In genomic region chr7:24914465-24914859, GRCh38 we compare ENCODE assay signal across 20 cellular contexts.
DNase-seq lines count a peak whose midpoint lies in the region; ATAC-seq and TF ChIP-seq lines count a peak whose summit lies in the region.
"Had no signal": no experiment of that assay in that cellular context is flagged by ENCODE, and none has a peak within 500 bp of the region (broad histone marks: within the 10 kb centered on the region; RNA-seq: fewer than 3 reads in every experiment).

No MANE protein-coding gene starts in this region.

- H3K9me3 Mint-ChIP-seq in natural killer cell treated with Interleukin-12 subunit alpha and Interleukin-12 subunit beta and Interleukin-15 and Interleukin-18, amount 100 ng/mL, for 72 hours = no peaks in the 10 kb centered on the region
- no peaks in the 10 kb centered on the region for H3K9me3 Mint-ChIP-seq in natural killer cell
- no peaks in the 10 kb centered on the region for H3K9me3 Mint-ChIP-seq in activated naive CD8-positive, alpha-beta T cell treated with anti-CD3 and anti-CD28 coated beads, Interleukin-2, amount 10 ng/mL, durations not matched to agents 7 days and 5 days
- H3K9me3 Mint-ChIP-seq in stimulated activated naive CD8-positive, alpha-beta T cell treated with anti-CD3 and anti-CD28 coated beads, Interleukin-15, amount 100 ng/mL, for 72 hours = no peaks in the 10 kb centered on the region

- peak overlapping the region; percentile 89 to 91 for H3K27ac Mint-ChIP-seq in natural killer cell treated with Interleukin-12 subunit alpha and Interleukin-12 subunit beta and Interleukin-15 and Interleukin-18, amount 100 ng/mL, for 72 hours
- peak overlapping the region in 1 of 2 donors; percentile 22 for H3K27ac Mint-ChIP-seq in natural killer cell
- peak overlapping the region; percentile 60 for H3K27ac Mint-ChIP-seq in activated naive CD8-positive, alpha-beta T cell treated with anti-CD3 and anti-CD28 coated beads, Interleukin-2, amount 10 ng/mL, durations not matched to agents 7 days and 5 days
- no peak overlapping the region for H3K27ac Mint-ChIP-seq in stimulated activated naive CD8-positive, alpha-beta T cell treated with anti-CD3 and anti-CD28 coated beads, Interleukin-15, amount 100 ng/mL, for 72 hours

- H3K4me3 Mint-ChIP-seq in natural killer cell treated with Interleukin-12 subunit alpha and Interleukin-12 subunit beta and Interleukin-15 and Interleukin-18, amount 100 ng/mL, for 72 hours = peak overlapping the region; percentile 31
- H3K4me3 Mint-ChIP-seq in natural killer cell = no peak overlapping the region
- H3K4me3 Mint-ChIP-seq in activated naive CD8-positive, alpha-beta T cell treated with anti-CD3 and anti-CD28 coated beads, Interleukin-2, amount 10 ng/mL, durations not matched to agents 7 days and 5 days = peak overlapping the region; percentile 30
- peak overlapping the region; percentile 32 to 36 for H3K4me3 Mint-ChIP-seq in stimulated activated naive CD8-positive, alpha-beta T cell treated with anti-CD3 and anti-CD28 coated beads, Interleukin-15, amount 100 ng/mL, for 72 hours

- peaks cover 81 to 93% of the 10 kb centered on the region in 2 donors for H3K4me1 Mint-ChIP-seq in natural killer cell treated with Interleukin-12 subunit alpha and Interleukin-12 subunit beta and Interleukin-15 and Interleukin-18, amount 100 ng/mL, for 72 hours (ENCODE audit: low read depth in 2 of 2)
- peaks cover 94 to 95% of the 10 kb centered on the region in 2 donors for H3K4me1 Mint-ChIP-seq in natural killer cell
- H3K4me1 Mint-ChIP-seq in activated naive CD8-positive, alpha-beta T cell treated with anti-CD3 and anti-CD28 coated beads, Interleukin-2, amount 10 ng/mL, durations not matched to agents 7 days and 5 days = peaks cover 80% of the 10 kb centered on the region
- peaks cover 95% of the 10 kb centered on the region for H3K4me1 Mint-ChIP-seq in stimulated activated naive CD8-positive, alpha-beta T cell treated with anti-CD3 and anti-CD28 coated beads, Interleukin-15, amount 100 ng/mL, for 72 hours

- no peaks in the 10 kb centered on the region for H3K36me3 Mint-ChIP-seq in natural killer cell treated with Interleukin-12 subunit alpha and Interleukin-12 subunit beta and Interleukin-15 and Interleukin-18, amount 100 ng/mL, for 72 hours
- H3K36me3 Mint-ChIP-seq in natural killer cell = no peaks in the 10 kb centered on the region
- peaks cover 49% of the 10 kb centered on the region for H3K36me3 Mint-ChIP-seq in activated naive CD8-positive, alpha-beta T cell treated with anti-CD3 and anti-CD28 coated beads, Interleukin-2, amount 10 ng/mL, durations not matched to agents 7 days and 5 days

- no peak for TF ChIP-seq CTCF in natural killer cell (IDR thresholded peaks at IDR 0.05)

- H3K27me3 Mint-ChIP-seq in natural killer cell treated with Interleukin-12 subunit alpha and Interleukin-12 subunit beta and Interleukin-15 and Interleukin-18, amount 100 ng/mL, for 72 hours = no peaks in the 10 kb centered on the region
- H3K27me3 Mint-ChIP-seq in natural killer cell (ENCODE audit: low read depth in 2 of 2) = no peaks in the 10 kb centered on the region
- H3K27me3 Mint-ChIP-seq in activated naive CD8-positive, alpha-beta T cell treated with anti-CD3 and anti-CD28 coated beads, Interleukin-2, amount 10 ng/mL, durations not matched to agents 7 days and 5 days = no peaks in the 10 kb centered on the region
- H3K27me3 Mint-ChIP-seq in stimulated activated naive CD8-positive, alpha-beta T cell treated with anti-CD3 and anti-CD28 coated beads, Interleukin-15, amount 100 ng/mL, for 72 hours = no peaks in the 10 kb centered on the region

- DNase-seq in DMS53 (lab: John Stamatoyannopoulos, UW) (peak; percentile 18), DMS53 treated with DMSO at 0.1 percent for 48 hours (lab: John Stamatoyannopoulos, UW; ENCODE audit: unreplicated experiment) (no peak), natural killer cell (no peak), retina (no peak), T-helper 9 cell (no peak)
- no peak for DNase-seq in natural killer cell treated with Interleukin-12 subunit alpha and Interleukin-12 subunit beta and Interleukin-15 and Interleukin-18, amount 100 ng/mL, for 72 hours (ENCODE audit: low spot score)
- no peak for DNase-seq in activated naive CD8-positive, alpha-beta T cell treated with anti-CD3 and anti-CD28 coated beads, Interleukin-2, amount 10 ng/mL, durations not matched to agents 7 days and 5 days
- no peak for DNase-seq in stimulated activated naive CD8-positive, alpha-beta T cell treated with anti-CD3 and anti-CD28 coated beads, Interleukin-15, amount 100 ng/mL, for 72 hours
- DNase-seq: activated CD4-positive, alpha-beta T cell treated with anti-CD3 and anti-CD28 coated beads for 48 hours; AML-193; amygdala; foreskin fibroblast; HCEC 1CT; hippocampal formation; Kasumi-1; NCI-H1105; NCI-H2107; NCI-H510A treated with DMSO at 0.1 percent for 48 hours; SK-N-SH; stimulated activated CD4-positive, alpha-beta T cell treated with anti-CD3 and anti-CD28 coated beads, Interleukin-2, amount 100 ng/mL, for 48 hours had no signal

- ATAC-seq in natural killer cell treated with Interleukin-12 subunit alpha and Interleukin-12 subunit beta and Interleukin-15 and Interleukin-18, amount 100 ng/mL, for 72 hours = no peak
- no peak for ATAC-seq in natural killer cell
- ATAC-seq in activated naive CD8-positive, alpha-beta T cell treated with anti-CD3 and anti-CD28 coated beads, Interleukin-2, amount 10 ng/mL, durations not matched to agents 7 days and 5 days (ENCODE audit: low read depth) = no peak
- no peak for ATAC-seq in stimulated activated naive CD8-positive, alpha-beta T cell treated with anti-CD3 and anti-CD28 coated beads, Interleukin-15, amount 100 ng/mL, for 72 hours

- POLR2A ChIA-PET in activated naive CD8-positive, alpha-beta T cell treated with anti-CD3 and anti-CD28 coated beads, Interleukin-2, amount 10 ng/mL, durations not matched to agents 7 days and 5 days (lab: Charles Lee) = no interaction called here

- intact Hi-C loops in natural killer cell (cut with micrococcal nuclease) = loop anchor here (10.0 kb wide), 2 partner anchors 180 to 470 kb away; no protein-coding TSS in a partner anchor

Comparison
In these comparisons a context has a peak if more than half of its experiments do, and no peak if none do; other contexts are left out.
1. H3K27ac Mint-ChIP-seq: peak in natural killer cell treated with Interleukin-12 subunit alpha and Interleukin-12 subunit beta and Interleukin-15 and Interleukin-18, amount 100 ng/mL, for 72 hours (2 of 2) and activated naive CD8-positive, alpha-beta T cell treated with anti-CD3 and anti-CD28 coated beads, Interleukin-2, amount 10 ng/mL, durations not matched to agents 7 days and 5 days (single experiment); none in stimulated activated naive CD8-positive, alpha-beta T cell treated with anti-CD3 and anti-CD28 coated beads, Interleukin-15, amount 100 ng/mL, for 72 hours (0 of 2).